ENCODE assay signal across 1 cellular context in genomic region chr17:57408064-57408811, GRCh38.
TF ChIP-seq lines count a peak whose summit lies in the region.

No MANE protein-coding gene starts in this region.

TF ChIP-seq in HepG2, 621 proteins besides CTCF, POLR2A, EP300 and RAD21 (continued from another document and continues in another):
- TF ChIP-seq ZBTB44 (CRISPR knock-in tag; IDR thresholded peaks at IDR 0.05), result no peak
- TF ChIP-seq ZBTB37 (CRISPR knock-in tag; IDR thresholded peaks at IDR 0.05), result no peak
- peak; percentile 63; the same call in 1 of the 2 replicates for TF ChIP-seq ZNF878 (CRISPR knock-in tag; IDR thresholded peaks at IDR 0.05)
- TF ChIP-seq ZBTB43 (CRISPR knock-in tag; conservative IDR thresholded peaks at IDR 0.05), result no peak
- 0 out of 2 replicates have a peak, but pooled peaks have one; percentile 8 for TF ChIP-seq ISX (CRISPR knock-in tag; conservative IDR thresholded peaks at IDR 0.05)
- no peak for TF ChIP-seq GABPA (IDR thresholded peaks at IDR 0.05; ENCODE audit: low read depth, low read length)
- peak; percentile 40; the same call in 1 of the 2 replicates for TF ChIP-seq GABPA (CRISPR knock-in tag; IDR thresholded peaks at IDR 0.05; ENCODE audit: low read depth)
- TF ChIP-seq ELF3 (CRISPR knock-in tag; IDR thresholded peaks at IDR 0.05), result peak; percentile 99
- peak; percentile 55; the same call in 1 of the 2 replicates for TF ChIP-seq TFAP4 (IDR thresholded peaks at IDR 0.05; ENCODE audit: borderline replicate concordance, low read depth)
- TF ChIP-seq HDAC2 (CRISPR knock-in tag; IDR thresholded peaks at IDR 0.05), result peak; percentile 80
- no peak for TF ChIP-seq MEIS2 (CRISPR knock-in tag; IDR thresholded peaks at IDR 0.05)
- peak; percentile 51; the same call in 1 of the 2 replicates for TF ChIP-seq MIER2 (CRISPR knock-in tag; IDR thresholded peaks at IDR 0.05)
- peak; percentile 34; the same call in 1 of the 2 replicates for TF ChIP-seq MLX (CRISPR knock-in tag; IDR thresholded peaks at IDR 0.05)
- TF ChIP-seq NFYC (CRISPR knock-in tag; IDR thresholded peaks at IDR 0.05), result 0 out of 2 replicates have a peak, but pooled peaks have one; percentile 9
- TF ChIP-seq FOXA1 (IDR thresholded peaks at IDR 0.05), result no peak
- TF ChIP-seq FOXA1 (CRISPR knock-in tag; IDR thresholded peaks at IDR 0.05), result peak; percentile 73
- no peak for TF ChIP-seq ZNF781 (CRISPR knock-in tag; IDR thresholded peaks at IDR 0.05; ENCODE audit: borderline replicate concordance, not compliant biosample characterization)
- no peak for TF ChIP-seq DMTF1 (CRISPR knock-in tag; IDR thresholded peaks at IDR 0.05)
- no peak for TF ChIP-seq POLR2AphosphoS2 (IDR thresholded peaks at IDR 0.05; ENCODE audit: low read depth, low read length)
- no peak for TF ChIP-seq SIN3B (IDR thresholded peaks at IDR 0.05; ENCODE audit: low read length)
- no peak for TF ChIP-seq ZNF766 (CRISPR knock-in tag; IDR thresholded peaks at IDR 0.05; ENCODE audit: borderline replicate concordance)
- 0 out of 2 replicates have a peak, but pooled peaks have one; percentile 17 for TF ChIP-seq ZMAT3 (CRISPR knock-in tag; conservative IDR thresholded peaks at IDR 0.05)
- peak; percentile 60 for TF ChIP-seq RARA (CRISPR knock-in tag; IDR thresholded peaks at IDR 0.05)
- TF ChIP-seq ZSCAN5A (CRISPR knock-in tag; IDR thresholded peaks at IDR 0.05; ENCODE audit: borderline replicate concordance), result no peak
- no peak for TF ChIP-seq THAP11 (CRISPR knock-in tag; IDR thresholded peaks at IDR 0.05)
- 0 out of 2 replicates have a peak, but pooled peaks have one; percentile 54 for TF ChIP-seq ARID3A (IDR thresholded peaks at IDR 0.05; ENCODE audit: low read depth, low read length)
- no peak for TF ChIP-seq POLR2AphosphoS5 (IDR thresholded peaks at IDR 0.05; ENCODE audit: low read depth, low read length)
- peak; percentile 58; the same call in 1 of the 2 replicates for TF ChIP-seq ZNF124 (CRISPR knock-in tag; IDR thresholded peaks at IDR 0.05)
- TF ChIP-seq ARID5B (CRISPR knock-in tag; IDR thresholded peaks at IDR 0.05), result peak; percentile 74
- TF ChIP-seq KAT8 (CRISPR knock-in tag; IDR thresholded peaks at IDR 0.05), result peak; percentile 43; the same call in 1 of the 2 replicates
- TF ChIP-seq HES4 (CRISPR knock-in tag; IDR thresholded peaks at IDR 0.05; ENCODE audit: borderline replicate concordance), result no peak
- peak; percentile 33 for TF ChIP-seq FOSL2 (CRISPR knock-in tag; IDR thresholded peaks at IDR 0.05)
- TF ChIP-seq ZNF230 (CRISPR knock-in tag; IDR thresholded peaks at IDR 0.05), result no peak
- TF ChIP-seq ZNF253 (CRISPR knock-in tag; IDR thresholded peaks at IDR 0.05; ENCODE audit: borderline replicate concordance), result no peak
- no peak for TF ChIP-seq ZNF570 (CRISPR knock-in tag; IDR thresholded peaks at IDR 0.05; ENCODE audit: borderline replicate concordance)
- TF ChIP-seq ZNF773 (CRISPR knock-in tag; IDR thresholded peaks at IDR 0.05; ENCODE audit: borderline replicate concordance), result no peak
- TF ChIP-seq ELF1 (CRISPR knock-in tag; IDR thresholded peaks at IDR 0.05), result peak; percentile 72
- no peak for TF ChIP-seq ZNF513 (CRISPR knock-in tag; conservative IDR thresholded peaks at IDR 0.05)
- peak; percentile 99 for TF ChIP-seq ZNF652 (CRISPR knock-in tag; IDR thresholded peaks at IDR 0.05; ENCODE audit: borderline replicate concordance, low read depth)
- no peak for TF ChIP-seq MXD4 (CRISPR knock-in tag; IDR thresholded peaks at IDR 0.05)
- 0 out of 2 replicates have a peak, but pooled peaks have one; percentile 66 for TF ChIP-seq CBFB (CRISPR knock-in tag; IDR thresholded peaks at IDR 0.05)
- TF ChIP-seq KMT2A (CRISPR knock-in tag; IDR thresholded peaks at IDR 0.05), result peak; percentile 31; the same call in 1 of the 2 replicates
